In the genomic region with DNA sequence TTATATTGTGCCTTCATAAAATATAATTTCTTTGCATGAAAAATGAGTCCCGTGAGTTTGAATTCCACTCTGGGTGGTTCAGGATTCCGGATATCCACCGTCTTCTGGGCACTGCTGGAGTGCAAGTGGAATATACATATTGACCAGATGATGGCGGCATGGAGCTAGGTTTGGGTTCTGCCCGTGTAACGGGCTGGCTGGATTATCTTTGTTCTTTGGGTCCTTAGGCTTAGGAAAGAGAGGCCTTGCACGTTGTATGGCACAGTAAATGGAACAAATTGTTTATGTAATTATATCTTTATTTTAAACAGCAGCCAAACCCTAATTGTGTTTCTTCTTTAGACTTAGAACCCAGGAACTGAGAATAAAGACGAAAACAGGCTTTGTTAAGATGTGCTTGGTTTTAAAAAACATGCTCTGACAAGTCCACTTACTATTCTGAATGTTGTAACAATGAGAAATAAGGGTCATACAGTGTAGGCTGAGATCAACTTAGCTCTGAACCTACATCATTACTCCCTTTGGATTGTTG, we compare ENCODE assay signal across 8 cellular contexts. TPM values are rescaled to one million over a fixed set of nuclear protein-coding genes. Genes with fewer than 3 reads are reported as not detected.
A peak's percentile ranks its signal among the peaks of the same experiment; 100 is the strongest.
DNase-seq lines count a peak whose midpoint lies in the region; ATAC-seq and TF ChIP-seq lines count a peak whose summit lies in the region.

No MANE protein-coding gene starts in this region.

- ATAC-seq in GM18907 (IDR thresholded peaks at IDR 0.05; ENCODE audit: unreplicated experiment) (peak; percentile 95), HG03175 (IDR thresholded peaks at IDR 0.05; ENCODE audit: unreplicated experiment) (peak; percentile 81), activated B cell treated with CpG ODN at 0.5 μM for 24 hours (ENCODE audit: low read depth) (peak; percentile 89)

- CTCF ChIA-PET in activated B cell treated with CpG ODN at 0.5 μM for 24 hours (lab: Charles Lee) = interaction anchor here (0.7 to 7.4 kb wide), 16 partner anchors 12 to 650 kb away, joined by 3 to 157 read pairs (median 4); a partner anchor contains a TSS

- DNase-seq in AG20443 (ENCODE audit: low spot score) = peak; percentile 85
- peak; percentile 77 for DNase-seq in NCI-H345 (lab: John Stamatoyannopoulos, UW)
- DNase-seq in activated B cell treated with CpG ODN at 0.5 μM for 24 hours = no peak
- DNase-seq in central memory CD4-positive, alpha-beta T cell = peak; percentile 51
- DNase-seq in kidney tubule cell (ENCODE audit: low spot score) = peak; percentile 81
- peak; percentile 32 to 40 for DNase-seq in stimulated activated CD4-positive, alpha-beta T cell treated with anti-CD3 and anti-CD28 coated beads, Interleukin-4, amount 100 ng/mL, for 4 hours

- no peak overlapping the region for H3K4me3 Mint-ChIP-seq in activated B cell treated with CpG ODN at 0.5 μM for 24 hours

- H3K36me3 Mint-ChIP-seq in activated B cell treated with CpG ODN at 0.5 μM for 24 hours (ENCODE audit: low read depth) = no peaks in the 10 kb centered on the region

- POLR2A ChIA-PET in activated B cell treated with CpG ODN at 0.5 μM for 24 hours (lab: Charles Lee) = interaction anchor here (1.9 kb wide), 1 partner anchor 14 kb away, joined by 7 read pairs; a partner anchor contains a TSS

- intact Hi-C loops in activated B cell treated with CpG ODN at 0.5 μM for 24 hours (cut with micrococcal nuclease) = loop anchor here (1.0 to 5.0 kb wide), 5 partner anchors 13 to 650 kb away; no protein-coding TSS in a partner anchor

- peaks cover 8% of the 10 kb centered on the region for H3K27me3 Mint-ChIP-seq in activated B cell treated with CpG ODN at 0.5 μM for 24 hours

- no peaks in the 10 kb centered on the region for H3K4me1 Mint-ChIP-seq in activated B cell treated with CpG ODN at 0.5 μM for 24 hours

- H3K27ac Mint-ChIP-seq in activated B cell treated with CpG ODN at 0.5 μM for 24 hours = no peak overlapping the region

- no peak for TF ChIP-seq CTCF in activated B cell treated with CpG ODN at 0.5 μM for 24 hours (IDR thresholded peaks at IDR 0.05)

- H3K9me3 Mint-ChIP-seq in activated B cell treated with CpG ODN at 0.5 μM for 24 hours = no peaks in the 10 kb centered on the region

RNA-seq across cellular contexts. Expression of a gene that starts 13.5 kb away (rescaled TPM):
- 55.4 and 61.5 TPM in 2 replicates for total RNA-seq in activated B cell treated with CpG ODN at 0.5 μM for 24 hours

RNA-seq across cellular contexts. Expression of a gene that starts 42.8 kb away (rescaled TPM):
- not detected in 2 replicates for total RNA-seq in activated B cell treated with CpG ODN at 0.5 μM for 24 hours
